28 cellular contexts compared by ENCODE assay signal in genomic region chr10:30869566-30869965, GRCh38.
"Had no signal": no experiment of that assay in that cellular context is flagged by ENCODE, and none has a peak within 500 bp of the region (broad histone marks: within the 10 kb centered on the region; RNA-seq: fewer than 3 reads in every experiment).

No MANE protein-coding gene starts in this region.

- H3K9me3 ChIP-seq: ascending aorta, breast epithelium, colonic mucosa, gastroesophageal sphincter had no signal

- H3K27ac ChIP-seq: ascending aorta, breast epithelium, cardiac muscle cell, colonic mucosa, gastroesophageal sphincter had no signal

- DNase-seq: activated CD4-positive, alpha-beta memory T cell treated with anti-CD3 and anti-CD28 coated beads for 36 hours; activated CD4-positive, alpha-beta T cell treated with anti-CD3 and anti-CD28 coated beads for 36 hours; activated CD4-positive, alpha-beta T cell treated with anti-CD3 and anti-CD28 coated beads, Interleukin-2, amount 10 ng/mL, durations not matched to agents 24 days and 14 days; activated CD4-positive, CD25-positive, alpha-beta regulatory T cell; activated CD4-positive, CD25-positive, alpha-beta regulatory T cell treated with anti-CD3 and anti-CD28 coated beads, Interleukin-2, amount 50 U/mL, for 72 hours; activated CD8-positive, alpha-beta memory T cell treated with anti-CD3 and anti-CD28 coated beads, Interleukin-2, amount 10 ng/mL, durations not matched to agents 7 days and 5 days; activated CD8-positive, alpha-beta memory T cell treated with anti-CD3 and anti-CD28 coated beads, Interleukin-2, amount 50 U/mL, for 4 hours; activated CD8-positive, alpha-beta T cell treated with anti-CD3 and anti-CD28 coated beads, Interleukin-2, amount 10 ng/mL, durations not matched to agents 7 days and 5 days; activated effector memory CD4-positive, alpha-beta T cell treated with anti-CD3 and anti-CD28 coated beads, Interleukin-2, amount 50 U/mL, for 16 hours; activated naive CD4-positive, alpha-beta T cell treated with anti-CD3 and anti-CD28 coated beads for 36 hours; activated naive CD8-positive, alpha-beta T cell treated with anti-CD3 and anti-CD28 coated beads for 36 hours; activated naive CD8-positive, alpha-beta T cell treated with anti-CD3 and anti-CD28 coated beads, Interleukin-2, amount 50 U/mL, for 24 hours; activated T-cell treated with anti-CD3 and anti-CD28 coated beads, Interleukin-2, amount 50 U/mL, for 1 hour; activated T-cell treated with anti-CD3 and anti-CD28 coated beads, Interleukin-2, amount 50 U/mL, for 48 hours; central memory CD4-positive, alpha-beta T cell; cerebellar nuclear complex; colonic mucosa; effector CD8-positive, alpha-beta T cell; foreskin melanocyte; head of caudate nucleus; T-helper 2 cell had no signal

- ATAC-seq: activated CD4-positive, alpha-beta T cell treated with anti-CD3 and anti-CD28 coated beads for 36 hours; activated CD8-positive, alpha-beta memory T cell treated with anti-CD3 and anti-CD28 coated beads, Interleukin-2, amount 10 ng/mL, durations not matched to agents 7 days and 5 days; activated CD8-positive, alpha-beta T cell treated with anti-CD3 and anti-CD28 coated beads, Interleukin-2, amount 10 ng/mL, durations not matched to agents 7 days and 5 days; activated naive CD8-positive, alpha-beta T cell treated with anti-CD3 and anti-CD28 coated beads, Interleukin-2, amount 50 U/mL, for 24 hours; esophagus mucosa; gastroesophageal sphincter had no signal

- H3K4me1 ChIP-seq: breast epithelium, colonic mucosa had no signal

- FAIRE-seq: endometrium, endothelial cell of umbilical vein had no signal

- H3K27me3 ChIP-seq: ascending aorta, breast epithelium, cardiac muscle cell, colonic mucosa, gastroesophageal sphincter had no signal

- H3K4me3 ChIP-seq: ascending aorta, breast epithelium, cardiac muscle cell, colonic mucosa, gastroesophageal sphincter had no signal

- H3K36me3 ChIP-seq: breast epithelium, cardiac muscle cell, colonic mucosa, gastroesophageal sphincter had no signal
